21 cellular contexts compared by ENCODE assay signal in genomic region chr6:129612440-129612839, GRCh38.
A peak's percentile ranks its signal among the peaks of the same experiment; 100 is the strongest.
DNase-seq lines count a peak whose midpoint lies in the region; ATAC-seq and TF ChIP-seq lines count a peak whose summit lies in the region.
"Had no signal": no experiment of that assay in that cellular context is flagged by ENCODE, and none has a peak within 500 bp of the region (broad histone marks: within the 10 kb centered on the region; RNA-seq: fewer than 3 reads in every experiment).

No MANE protein-coding gene starts in this region.

- H3K27ac Mint-ChIP-seq in nephron = peak overlapping the region; percentile 49 to 58 (median 54)
- H3K27ac Mint-ChIP-seq: CD4-positive, alpha-beta T cell; IgD-negative memory B cell had no signal

- intact Hi-C loops in colonic mucosa (cut with DNase I) = no loop called here
- intact Hi-C loops in left colon (cut with DNase I, micrococcal nuclease) = no loop called here

- peaks cover 39% of the 10 kb centered on the region for H3K4me1 Mint-ChIP-seq in nephron
- H3K4me1 Mint-ChIP-seq: IgD-negative memory B cell had no signal

- no peaks in the 10 kb centered on the region for H3K9me3 Mint-ChIP-seq in nephron
- H3K9me3 Mint-ChIP-seq: CD4-positive, alpha-beta T cell; IgD-negative memory B cell had no signal

- peak overlapping the region; percentile 51 for H3K27ac ChIP-seq in colonic mucosa
- H3K27ac ChIP-seq: 22Rv1, A549, C4-2B, GM23248 had no signal

- H3K27me3 Mint-ChIP-seq in nephron (ENCODE audit: low read depth) = no peaks in the 10 kb centered on the region
- H3K27me3 Mint-ChIP-seq: CD4-positive, alpha-beta T cell; IgD-negative memory B cell had no signal

- H3K9ac ChIP-seq in colonic mucosa (ENCODE audit: low read depth in 2 of 2, low read length in 2 of 2) = no peak overlapping the region
- H3K9ac ChIP-seq: GM23248 had no signal

- H3K4me3 Mint-ChIP-seq in nephron = no peak overlapping the region
- H3K4me3 Mint-ChIP-seq: CD4-positive, alpha-beta T cell; IgD-negative memory B cell had no signal

- no peaks in the 10 kb centered on the region for H3K36me3 ChIP-seq in colonic mucosa

- H3K27me3 ChIP-seq in colonic mucosa = no peaks in the 10 kb centered on the region

- peaks cover 14% of the 10 kb centered on the region for H3K36me3 Mint-ChIP-seq in nephron (ENCODE audit: low read depth)

- ATAC-seq in left colon (peak; percentile 99), HG03378 (IDR thresholded peaks at IDR 0.05; ENCODE audit: unreplicated experiment) (no peak), HG03457 (IDR thresholded peaks at IDR 0.05; ENCODE audit: unreplicated experiment) (no peak)
- ATAC-seq: A549, HepG2 had no signal

- DNase-seq in Caki2 (ENCODE audit: low read depth) = peak; percentile 46
- no peak for DNase-seq in colonic mucosa
- DNase-seq in left colon = no peak
- no peak for DNase-seq in activated CD4-positive, CD25-positive, alpha-beta regulatory T cell treated with anti-CD3 and anti-CD28 coated beads, Interleukin-2, amount 50 U/mL, for 72 hours
- DNase-seq in NCI-H187 (lab: John Stamatoyannopoulos, UW) = no peak
- DNase-seq: AML-193; Caco-2; CD4-positive, alpha-beta T cell; DMS153; DMS79; GDM1; GM23248 had no signal

- H3K4me3 ChIP-seq in colonic mucosa = no peak overlapping the region
- H3K4me3 ChIP-seq: A549, GM23248, HAP-1 had no signal

- H3K4me1 ChIP-seq in colonic mucosa = no peaks in the 10 kb centered on the region

- no peaks in the 10 kb centered on the region for H3K9me3 ChIP-seq in colonic mucosa
- H3K9me3 ChIP-seq: A549, Caco-2, HAP-1 had no signal

- TF ChIP-seq CTCF in colonic mucosa (IDR thresholded peaks at IDR 0.05) (no peak), nephron (IDR thresholded peaks at IDR 0.05; ENCODE audit: unreplicated experiment in 3 of 3) (no peak)

- in situ Hi-C loops in Caki2 (cut with HindIII; ENCODE audit: low pct_unique_long_range_greater_than_20kb, low sequenced_read_pairs) = no loop called here
